Comparison of ENCODE assay signal across 21 cellular contexts in the genomic region with DNA sequence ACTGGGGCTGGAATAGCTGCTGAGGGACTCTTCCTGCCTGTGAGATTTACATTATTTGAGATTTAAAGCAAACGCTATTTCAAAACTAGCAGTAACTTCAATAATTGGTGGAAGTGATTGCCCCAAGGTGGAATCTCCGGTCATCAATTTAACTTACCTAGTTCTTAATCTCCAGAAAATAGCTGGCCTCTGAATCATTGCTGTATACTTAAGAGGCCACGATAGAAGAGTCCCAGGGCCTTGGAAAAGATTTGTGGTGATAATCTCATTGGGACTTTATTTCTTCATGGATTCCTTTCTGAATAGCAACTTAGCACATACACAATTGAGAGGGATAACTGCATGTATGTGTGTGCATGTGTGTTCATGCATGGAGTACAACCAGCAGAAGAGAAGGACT.
DNase-seq lines count a peak whose midpoint lies in the region; ATAC-seq and TF ChIP-seq lines count a peak whose summit lies in the region.
"Had no signal": no experiment of that assay in that cellular context is flagged by ENCODE, and none has a peak within 500 bp of the region (broad histone marks: within the 10 kb centered on the region; RNA-seq: fewer than 3 reads in every experiment).

No MANE protein-coding gene starts in this region.

- no peaks in the 10 kb centered on the region for H3K36me3 ChIP-seq in PC-9 (ENCODE audit: low read depth)
- H3K36me3 ChIP-seq in neural progenitor cell, result no peaks in the 10 kb centered on the region
- H3K36me3 ChIP-seq: BE2C; BLaER1 treated with 17β-estradiol and CSF1 and Interleukin-3, amounts not matched to agents 10 nM and 100 nM had no signal

- H3K4me2 ChIP-seq in PC-9 (no peak overlapping the region), neural progenitor cell (no peak overlapping the region)
- H3K4me2 ChIP-seq: A549; BLaER1 treated with 17β-estradiol and CSF1 and Interleukin-3, amounts not matched to agents 10 nM and 100 nM had no signal

- H3F3A ChIP-seq in PC-9 (ENCODE audit: insufficient read depth, low read depth) (peaks cover 7% of the 10 kb centered on the region; the same call in 1 of the 2 replicates), neural progenitor cell (ENCODE audit: low read depth) (peaks cover 6% of the 10 kb centered on the region)

- H4K20me1 ChIP-seq in PC-9 (ENCODE audit: insufficient read depth), result no peaks in the 10 kb centered on the region
- H4K20me1 ChIP-seq in neural progenitor cell (ENCODE audit: low read depth), result no peaks in the 10 kb centered on the region
- H4K20me1 ChIP-seq: BLaER1 treated with 17β-estradiol and CSF1 and Interleukin-3, amounts not matched to agents 10 nM and 100 nM had no signal

- no peak overlapping the region for H3K4me3 ChIP-seq in PC-9
- H3K4me3 ChIP-seq in epithelial cell of esophagus (ENCODE audit: low read length), result no peak overlapping the region
- no peak overlapping the region for H3K4me3 ChIP-seq in neural progenitor cell
- H3K4me3 ChIP-seq: A549; BLaER1 treated with 17β-estradiol and CSF1 and Interleukin-3, amounts not matched to agents 10 nM and 100 nM; GM23248 had no signal

- no peak overlapping the region for H2AFZ ChIP-seq in PC-9
- no peak overlapping the region for H2AFZ ChIP-seq in neural progenitor cell (replicated peaks)
- H2AFZ ChIP-seq: GM23248 had no signal

- ATAC-seq in sciatic nerve, result no peak
- ATAC-seq: A549 had no signal

- H3K27ac Mint-ChIP-seq in neural progenitor cell, result no peak overlapping the region
- H3K27ac Mint-ChIP-seq: CD14-positive monocyte; CD4-positive, alpha-beta T cell; CD8-positive, alpha-beta memory T cell had no signal

- peaks cover 3% of the 10 kb centered on the region for H3K27me3 Mint-ChIP-seq in neural progenitor cell (ENCODE audit: insufficient read depth, low read depth)

- H3K79me2 ChIP-seq in PC-9 (ENCODE audit: low read depth) (no peaks in the 10 kb centered on the region), neural progenitor cell (ENCODE audit: low read depth) (no peaks in the 10 kb centered on the region)

- no peaks in the 10 kb centered on the region for H3K9me2 ChIP-seq in PC-9 (ENCODE audit: insufficient read depth)

- TF ChIP-seq CTCF in PC-9 (conservative IDR thresholded peaks at IDR 0.05) (no peak), epithelial cell of esophagus (IDR thresholded peaks at IDR 0.05; ENCODE audit: insufficient read depth, low read depth, low read length, missing control alignments) (no peak), neural progenitor cell (IDR thresholded peaks at IDR 0.05) (no peak)

- H3K9me3 Mint-ChIP-seq in neural progenitor cell, result no peaks in the 10 kb centered on the region
- H3K9me3 Mint-ChIP-seq: CD4-positive, alpha-beta T cell; CD8-positive, alpha-beta memory T cell had no signal

- BruUV-seq in PC-9 (replicated peaks; lab: Mats Ljungman, UMichigan), result no TSS peak

- CTCF ChIA-PET in PC-9 (lab: Charles Lee), result no interaction called here

- no peak overlapping the region for H3K4me3 Mint-ChIP-seq in neural progenitor cell
- H3K4me3 Mint-ChIP-seq: CD14-positive monocyte; CD4-positive, alpha-beta T cell; CD8-positive, alpha-beta memory T cell had no signal

- intact Hi-C loops in PC-9 (cut with micrococcal nuclease; ENCODE audit: unreplicated experiment) (no loop called here), sciatic nerve (cut with DNase I) (no loop called here)

- H3K4me1 Mint-ChIP-seq in neural progenitor cell, result peaks cover 14% of the 10 kb centered on the region
- H3K4me1 Mint-ChIP-seq: CD14-positive monocyte; CD8-positive, alpha-beta memory T cell had no signal

- H3K27me3 ChIP-seq in PC-9 (ENCODE audit: insufficient read depth, low read depth) (no peaks in the 10 kb centered on the region), neural progenitor cell (no peaks in the 10 kb centered on the region)
- H3K27me3 ChIP-seq: BE2C; BLaER1 treated with 17β-estradiol and CSF1 and Interleukin-3, amounts not matched to agents 10 nM and 100 nM had no signal

- H3K9me3 ChIP-seq in PC-9 (ENCODE audit: insufficient read depth, low read depth), result no peaks in the 10 kb centered on the region
- no peaks in the 10 kb centered on the region for H3K9me3 ChIP-seq in neural progenitor cell (ENCODE audit: low read depth)
- H3K9me3 ChIP-seq: A549; BE2C; BLaER1 treated with 17β-estradiol and CSF1 and Interleukin-3, amounts not matched to agents 10 nM and 100 nM had no signal

- POLR2A ChIA-PET in PC-9 (lab: Charles Lee; ENCODE audit: unreplicated experiment), result no interaction called here

- H3K4me1 ChIP-seq in PC-9 (replicated peaks; ENCODE audit: insufficient read depth) (peaks cover 11% of the 10 kb centered on the region), neural progenitor cell (peaks cover 6% of the 10 kb centered on the region)
- H3K4me1 ChIP-seq: A549, BE2C had no signal

- H3K27ac ChIP-seq in PC-9 (0 out of 2 replicates have a peak overlapping the region, but pooled peaks have one; percentile 16), neural progenitor cell (no peak overlapping the region)
- H3K27ac ChIP-seq: A549; BLaER1 treated with 17β-estradiol and CSF1 and Interleukin-3, amounts not matched to agents 10 nM and 100 nM; GM23248 had no signal

- no peak overlapping the region for H3K9ac ChIP-seq in neural progenitor cell
- H3K9ac ChIP-seq: BLaER1 treated with 17β-estradiol and CSF1 and Interleukin-3, amounts not matched to agents 10 nM and 100 nM; GM23248 had no signal

- no peaks in the 10 kb centered on the region for H3K36me3 Mint-ChIP-seq in neural progenitor cell
- H3K36me3 Mint-ChIP-seq: CD14-positive monocyte; CD8-positive, alpha-beta memory T cell had no signal

- peak; percentile 21 for DNase-seq in ELR (ENCODE audit: low read depth)
- peak in 1 of 2 experiments; percentile 76 for DNase-seq in PC-9
- peak; percentile 15 for DNase-seq in epithelial cell of esophagus (ENCODE audit: low read depth)
- peak; percentile 25 for DNase-seq in renal cortical epithelial cell (ENCODE audit: low read depth)
- DNase-seq in SKM-1 (lab: John Stamatoyannopoulos, UW; ENCODE audit: unreplicated experiment), result no peak
- no peak for DNase-seq in neural progenitor cell (ENCODE audit: low spot score)
- DNase-seq in sciatic nerve (ENCODE audit: low spot score), result no peak
- DNase-seq: 8988T; ACHN; AML-193; BE2C; CD4-positive, alpha-beta T cell; CD8-positive, alpha-beta memory T cell; DMS 273 treated with DMSO at 0.1 percent for 48 hours; DMS79; GM23248; H7; HCEC 1CT had no signal

Comparison
In these comparisons a context has a peak if more than half of its experiments do, and no peak if none do; other contexts are left out.
1. DNase-seq: peak in ELR (single experiment), epithelial cell of esophagus (single experiment) and renal cortical epithelial cell (single experiment); none in SKM-1 (single experiment), neural progenitor cell (single experiment) and sciatic nerve (single experiment).